ENCODE assay signal across 8 cellular contexts in the genomic region with DNA sequence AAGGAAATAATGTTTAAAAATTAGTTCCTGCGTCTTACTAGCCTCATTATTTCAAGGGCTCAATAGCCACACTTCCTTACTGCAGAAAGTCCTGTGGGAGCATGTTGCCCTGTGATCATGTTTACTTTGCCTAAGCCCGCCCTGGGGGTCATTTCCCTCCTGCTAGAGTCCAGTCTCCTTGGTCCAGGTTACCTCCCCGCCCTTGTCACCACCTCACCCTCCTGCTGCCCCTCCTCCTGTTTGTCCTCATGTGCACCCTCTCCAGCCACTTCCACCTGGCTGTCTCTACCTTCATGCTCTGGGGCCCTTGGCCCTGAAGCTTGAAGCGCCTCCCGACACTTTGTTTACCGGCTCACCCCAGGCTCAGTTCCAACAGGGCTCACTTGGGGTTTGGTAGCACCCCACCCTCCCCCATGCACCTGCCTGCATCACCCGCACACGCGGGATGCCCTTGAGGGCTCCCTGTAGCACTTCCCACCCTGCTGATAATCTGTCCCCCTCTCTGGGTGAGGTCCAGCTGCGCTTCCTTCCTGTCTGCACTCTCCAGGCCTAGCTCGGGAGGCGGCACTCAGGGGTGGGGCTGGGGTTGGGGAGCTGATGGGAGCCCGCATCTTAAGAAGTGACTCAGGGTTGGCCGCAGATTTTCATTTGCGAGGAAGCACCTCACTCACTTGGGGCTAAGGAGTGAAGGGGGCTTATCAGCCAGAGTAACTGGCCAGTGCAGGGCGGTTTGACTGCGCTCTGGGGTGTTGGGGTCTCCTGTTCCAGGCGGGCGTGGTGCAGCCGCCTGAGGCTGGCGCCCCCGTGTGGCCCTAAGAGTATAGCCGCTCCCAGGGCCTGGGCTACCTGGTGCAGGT. TPM values are rescaled to one million over a fixed set of nuclear protein-coding genes. Genes with fewer than 3 reads are reported as not detected.
A peak's percentile ranks its signal among the peaks of the same experiment; 100 is the strongest.
DNase-seq lines count a peak whose midpoint lies in the region; ATAC-seq and TF ChIP-seq lines count a peak whose summit lies in the region.

No MANE protein-coding gene starts in this region.

- H3K36me3 Mint-ChIP-seq in activated CD8-positive, alpha-beta T cell treated with anti-CD3 and anti-CD28 coated beads for 36 hours (ENCODE audit: low read depth), result no peaks in the 10 kb centered on the region

- no peaks in the 10 kb centered on the region for H3K79me2 ChIP-seq in smooth muscle cell (ENCODE audit: low read depth)

- peaks cover 24% of the 10 kb centered on the region for H3K27me3 Mint-ChIP-seq in activated CD8-positive, alpha-beta T cell treated with anti-CD3 and anti-CD28 coated beads for 36 hours

- no peaks in the 10 kb centered on the region for H3K4me1 ChIP-seq in smooth muscle cell (ENCODE audit: low read depth)

- 35% methylated on average over 23 of the region's 23 CpGs for WGBS in smooth muscle cell (ENCODE audit: low lambda C conversion rate)

- no peak overlapping the region for H3K27ac ChIP-seq in smooth muscle cell (ENCODE audit: low read depth)

- H4K20me1 ChIP-seq in smooth muscle cell (ENCODE audit: low read depth), result no peaks in the 10 kb centered on the region

- H3K4me3 Mint-ChIP-seq in activated CD8-positive, alpha-beta T cell treated with anti-CD3 and anti-CD28 coated beads for 36 hours, result no peak overlapping the region

- peaks cover 3% of the 10 kb centered on the region for H3K27me3 ChIP-seq in smooth muscle cell (ENCODE audit: low read depth)

- ATAC-seq in activated CD4-positive, CD25-positive, alpha-beta regulatory T cell treated with anti-CD3 and anti-CD28 coated beads, Interleukin-2, amount 50 U/mL, for 24 hours, result peak; percentile 28 to 52
- ATAC-seq in activated CD8-positive, alpha-beta T cell treated with anti-CD3 and anti-CD28 coated beads for 36 hours, result peak; percentile 67
- no peak for ATAC-seq in HG03442 (IDR thresholded peaks at IDR 0.05; ENCODE audit: unreplicated experiment)

- no peaks in the 10 kb centered on the region for H3K9me3 Mint-ChIP-seq in activated CD8-positive, alpha-beta T cell treated with anti-CD3 and anti-CD28 coated beads for 36 hours

- no peak overlapping the region for H3K4me2 ChIP-seq in smooth muscle cell

- no peaks in the 10 kb centered on the region for H3K36me3 ChIP-seq in smooth muscle cell (ENCODE audit: low read depth)

- H3K4me3 ChIP-seq in fibroblast of the aortic adventitia (ENCODE audit: low read depth, low read length) (no peak overlapping the region), smooth muscle cell (no peak overlapping the region)

- CTCF ChIA-PET in activated CD8-positive, alpha-beta T cell treated with anti-CD3 and anti-CD28 coated beads for 36 hours (lab: Charles Lee), result interaction anchor here (0.5 to 10.9 kb wide), 18 partner anchors 13 to 1017 kb away, joined by 3 to 313 read pairs (median 4); a partner anchor contains a TSS

- no peak overlapping the region for H2AFZ ChIP-seq in smooth muscle cell (ENCODE audit: low read depth)

- DNase-seq in activated CD4-positive, CD25-positive, alpha-beta regulatory T cell (lab: John Stamatoyannopoulos, UW), result no peak
- DNase-seq in NCI-H1417 treated with DMSO at 0.1 percent for 48 hours (lab: John Stamatoyannopoulos, UW) (peak; percentile 59), fibroblast of the aortic adventitia (ENCODE audit: low read depth) (peak; percentile 45), smooth muscle cell (lab: John Stamatoyannopoulos, UW; ENCODE audit: unreplicated experiment) (no peak), ureter (ENCODE audit: low spot score) (no peak)
- peak; percentile 58 for DNase-seq in activated CD8-positive, alpha-beta T cell treated with anti-CD3 and anti-CD28 coated beads for 36 hours

- peaks cover 28% of the 10 kb centered on the region for H3K4me1 Mint-ChIP-seq in activated CD8-positive, alpha-beta T cell treated with anti-CD3 and anti-CD28 coated beads for 36 hours (ENCODE audit: low read depth)

- H3K27ac Mint-ChIP-seq in activated CD8-positive, alpha-beta T cell treated with anti-CD3 and anti-CD28 coated beads for 36 hours, result no peak overlapping the region

- peak; percentile 90 for TF ChIP-seq CTCF in activated CD8-positive, alpha-beta T cell treated with anti-CD3 and anti-CD28 coated beads for 36 hours (IDR thresholded peaks at IDR 0.05)
- TF ChIP-seq CTCF in fibroblast of the aortic adventitia (IDR thresholded peaks at IDR 0.05; ENCODE audit: insufficient read depth, low read length) (peak; percentile 65), smooth muscle cell (IDR thresholded peaks at IDR 0.05; ENCODE audit: borderline replicate concordance, insufficient read depth, poor library complexity, severe bottlenecking) (peak; percentile 62)

- intact Hi-C loops in activated CD8-positive, alpha-beta T cell treated with anti-CD3 and anti-CD28 coated beads for 36 hours (cut with micrococcal nuclease), result loop anchor here (5.0 kb wide), 1 partner anchor 92 kb away; no protein-coding TSS in a partner anchor

- no peaks in the 10 kb centered on the region for H3F3A ChIP-seq in smooth muscle cell (ENCODE audit: low read depth)

- no peaks in the 10 kb centered on the region for H3K9me3 ChIP-seq in smooth muscle cell (replicated peaks; ENCODE audit: low read depth)

- POLR2A ChIA-PET in activated CD8-positive, alpha-beta T cell treated with anti-CD3 and anti-CD28 coated beads for 36 hours (lab: Charles Lee), result no interaction called here

- H3K9ac ChIP-seq in smooth muscle cell (ENCODE audit: low read depth), result no peak overlapping the region

RNA-seq across cellular contexts. Expression of a gene that starts 40.1 kb away (rescaled TPM):
- total RNA-seq in activated CD8-positive, alpha-beta T cell treated with anti-CD3 and anti-CD28 coated beads for 36 hours, result not detected
- total RNA-seq in fibroblast of the aortic adventitia (ENCODE audit: low replicate concordance) (0.27 and 0.98 TPM in 2 replicates), smooth muscle cell (not detected in 2 replicates), ureter (0.78 TPM)
- not detected in 2 replicates for polyA plus RNA-seq in smooth muscle cell

RNA-seq across cellular contexts. Expression of a gene that starts 49.8 kb away (rescaled TPM):
- 10 to 100 TPM; 25.6 to 28.4 TPM for total RNA-seq in activated CD8-positive, alpha-beta T cell treated with anti-CD3 and anti-CD28 coated beads for 36 hours
- 41.1 and 89.2 TPM in 2 replicates for total RNA-seq in fibroblast of the aortic adventitia (ENCODE audit: low replicate concordance)
- total RNA-seq in smooth muscle cell, result 62.6 and 73.4 TPM in 2 replicates
- 114 and 120 TPM in 2 replicates for polyA plus RNA-seq in smooth muscle cell
- total RNA-seq in ureter, result 27.2 TPM

Comparison
In these comparisons a context has a peak if more than half of its experiments do, and no peak if none do; other contexts are left out.
1. DNase-seq: peak in NCI-H1417 treated with DMSO at 0.1 percent for 48 hours (single experiment), activated CD8-positive, alpha-beta T cell treated with anti-CD3 and anti-CD28 coated beads for 36 hours (single experiment) and fibroblast of the aortic adventitia (single experiment); none in activated CD4-positive, CD25-positive, alpha-beta regulatory T cell (0 of 4), smooth muscle cell (single experiment) and ureter (single experiment).
2. Peak in every context shown above with its lines, with median percentiles within 50 percentile points of each other: CTCF ChIP-seq.